ENCODE assay signal across 8 cellular contexts in genomic region chr4:128810871-128811570, GRCh38. TPM values are rescaled to one million over a fixed set of nuclear protein-coding genes. Genes with fewer than 3 reads are reported as not detected.
DNase-seq lines count a peak whose midpoint lies in the region; FAIRE-seq and TF ChIP-seq lines count a peak whose summit lies in the region.

No MANE protein-coding gene starts in this region.

- no peak overlapping the region for H3K14ac ChIP-seq in neuronal stem cell (ENCODE audit: low read length)

- peak overlapping the region; percentile 97 for H3K18ac ChIP-seq in neuronal stem cell (ENCODE audit: low read length)

- peak overlapping the region; percentile 91 for H3K23ac ChIP-seq in neuronal stem cell (ENCODE audit: low read depth, low read length, poor library complexity)

- H3K9ac ChIP-seq in MM.1S (ENCODE audit: low read length) (peak overlapping the region; percentile 98), neuronal stem cell (ENCODE audit: low read depth, low read length, poor library complexity) (peak overlapping the region; percentile 90)

- H2AK5ac ChIP-seq in neuronal stem cell (ENCODE audit: low read depth, low read length): peak overlapping the region; percentile 84

- DNase-seq in GDM1 (lab: John Stamatoyannopoulos, UW): peak; percentile 83
- DNase-seq in HCEC 1CT: peak; percentile 64
- DNase-seq in MM.1S: peak; percentile 94
- DNase-seq in SJCRH30: peak; percentile 86 to 89
- peak; percentile 82 for DNase-seq in activated naive CD4-positive, alpha-beta T cell treated with Interleukin-2 at 50 U/mL for 16 hours
- DNase-seq in frontal cortex (ENCODE audit: low spot score in 2 of 2): peak; percentile 56 to 72
- peak; percentile 93 for DNase-seq in neuronal stem cell (ENCODE audit: low spot score)
- peak in 47 of 49 donors; percentile 3 to 88 (median 52) for DNase-seq in substantia nigra (lab: John Stamatoyannopoulos, UW)

- H3K27ac ChIP-seq in MM.1S (ENCODE audit: low read length) (peak overlapping the region; percentile 99), SJCRH30 (peak overlapping the region; percentile 97), neuronal stem cell (replicated peaks; ENCODE audit: low read length) (peak overlapping the region; percentile 99), substantia nigra (ENCODE audit: low read depth, low read length, poor library complexity, severe bottlenecking) (peak overlapping the region; percentile 63)

- H3K4me2 ChIP-seq in MM.1S (ENCODE audit: low read depth, low read length): peak overlapping the region; percentile 95
- H3K4me2 ChIP-seq in neuronal stem cell (ENCODE audit: insufficient read depth, low read length, poor library complexity, severe bottlenecking): peak overlapping the region; percentile 78

- no peak for FAIRE-seq in frontal cortex (lab: Jason Lieb, UNC)

- H3K79me2 ChIP-seq in MM.1S (ENCODE audit: low read length): peaks cover 50% of the 10 kb centered on the region

- no peaks in the 10 kb centered on the region for H3K36me3 ChIP-seq in MM.1S (replicated peaks; ENCODE audit: insufficient read depth, low read length)
- no peaks in the 10 kb centered on the region for H3K36me3 ChIP-seq in SJCRH30
- peaks cover 0 to 6% of the 10 kb centered on the region in 2 donors for H3K36me3 ChIP-seq in neuronal stem cell (replicated peaks in 1 of 2; ENCODE audit: control insufficient read depth in 2 of 2, insufficient read depth in 2 of 2, low read length in 2 of 2)

- H3K4me1 ChIP-seq in MM.1S (ENCODE audit: low read length) (peaks cover 14% of the 10 kb centered on the region), SJCRH30 (no peaks in the 10 kb centered on the region), neuronal stem cell (ENCODE audit: control insufficient read depth in 2 of 2, insufficient read depth in 1 of 2, low read depth in 1 of 2, low read length in 2 of 2) (no peaks in the 10 kb centered on the region)

- H2BK120ac ChIP-seq in neuronal stem cell (ENCODE audit: low read depth, low read length): no peak overlapping the region

- H3K4me3 ChIP-seq in MM.1S (ENCODE audit: low read length): peak overlapping the region; percentile 97
- peak overlapping the region; percentile 81 for H3K4me3 ChIP-seq in SJCRH30
- H3K4me3 ChIP-seq in neuronal stem cell (ENCODE audit: low read length in 2 of 2): peak overlapping the region; percentile 93 to 95

- H2BK12ac ChIP-seq in neuronal stem cell (ENCODE audit: low read length): no peak overlapping the region

- no peak overlapping the region for H3K4ac ChIP-seq in neuronal stem cell (ENCODE audit: low read length)

- H2AFZ ChIP-seq in MM.1S (ENCODE audit: low read length) (peak overlapping the region; percentile 42; the same call in 1 of the 2 replicates), neuronal stem cell (ENCODE audit: low read length) (peak overlapping the region; percentile 96)

- H3K27me3 ChIP-seq in MM.1S (replicated peaks; ENCODE audit: insufficient read depth, low read length) (no peaks in the 10 kb centered on the region), SJCRH30 (no peaks in the 10 kb centered on the region), neuronal stem cell (ENCODE audit: control insufficient read depth in 3 of 3, insufficient read depth in 3 of 3, low read depth in 1 of 3, low read length in 3 of 3) (no peaks in the 10 kb centered on the region)

- H3F3A ChIP-seq in MM.1S (ENCODE audit: insufficient read depth, low read length): peaks cover 38% of the 10 kb centered on the region

- no peaks in the 10 kb centered on the region for H3K9me3 ChIP-seq in MM.1S (replicated peaks; ENCODE audit: insufficient read depth, low read length)
- no peaks in the 10 kb centered on the region for H3K9me3 ChIP-seq in SJCRH30 (replicated peaks)
- H3K9me3 ChIP-seq in neuronal stem cell (replicated peaks in 1 of 2; ENCODE audit: control insufficient read depth in 2 of 2, insufficient read depth in 1 of 2, low read depth in 1 of 2, low read length in 2 of 2): no peaks in the 10 kb centered on the region

- H4K91ac ChIP-seq in neuronal stem cell (ENCODE audit: low read depth, low read length, poor library complexity): no peak overlapping the region

- H4K20me1 ChIP-seq in MM.1S (ENCODE audit: insufficient read depth, low read length): 0 out of 2 replicates have a peak, but pooled peaks cover 2% of the 10 kb centered on the region

- peak overlapping the region; percentile 67 for H2BK15ac ChIP-seq in neuronal stem cell (ENCODE audit: low read length)

- no peak for TF ChIP-seq CTCF in MM.1S (IDR thresholded peaks at IDR 0.05; ENCODE audit: low read length)

- peaks cover 3% of the 10 kb centered on the region for H3K79me1 ChIP-seq in neuronal stem cell (ENCODE audit: low read depth, low read length)

- H3K9me2 ChIP-seq in MM.1S (replicated peaks; ENCODE audit: insufficient read depth, low read length): no peaks in the 10 kb centered on the region

- H4K8ac ChIP-seq in neuronal stem cell (ENCODE audit: low read depth, low read length): no peak overlapping the region

- H2BK5ac ChIP-seq in neuronal stem cell (ENCODE audit: low read length): peak overlapping the region; percentile 99

- WGBS in neuronal stem cell (ENCODE audit: extremely low coverage in 2 of 2, insufficient read length in 2 of 2, insufficient replicate concordance in 1 of 2), 2 donors: no CpG with 5 or more reads among the region's 50 CpGs

RNA-seq across cellular contexts. Expression of gene JADE1, which starts 1.5 kb away (rescaled TPM):
- total RNA-seq in SJCRH30 (2014; rRNA removed; shearing (Covaris generic)): 23.2 and 27.5 TPM in 2 replicates
- total RNA-seq in frontal cortex: 28.5 TPM
- polyA plus RNA-seq in neuronal stem cell (2013, experiment 1 of 2): 30.6 TPM
- polyA plus RNA-seq in neuronal stem cell (2013, experiment 2 of 2): 31.4 TPM

Comparison
In these comparisons a context has a peak if more than half of its experiments do, and no peak if none do; other contexts are left out.
1. Peak in every context shown above with its lines: DNase-seq, H3K4me3 ChIP-seq and H3K27ac ChIP-seq.